ENCODE assay signal across 8 cellular contexts in the genomic region with DNA sequence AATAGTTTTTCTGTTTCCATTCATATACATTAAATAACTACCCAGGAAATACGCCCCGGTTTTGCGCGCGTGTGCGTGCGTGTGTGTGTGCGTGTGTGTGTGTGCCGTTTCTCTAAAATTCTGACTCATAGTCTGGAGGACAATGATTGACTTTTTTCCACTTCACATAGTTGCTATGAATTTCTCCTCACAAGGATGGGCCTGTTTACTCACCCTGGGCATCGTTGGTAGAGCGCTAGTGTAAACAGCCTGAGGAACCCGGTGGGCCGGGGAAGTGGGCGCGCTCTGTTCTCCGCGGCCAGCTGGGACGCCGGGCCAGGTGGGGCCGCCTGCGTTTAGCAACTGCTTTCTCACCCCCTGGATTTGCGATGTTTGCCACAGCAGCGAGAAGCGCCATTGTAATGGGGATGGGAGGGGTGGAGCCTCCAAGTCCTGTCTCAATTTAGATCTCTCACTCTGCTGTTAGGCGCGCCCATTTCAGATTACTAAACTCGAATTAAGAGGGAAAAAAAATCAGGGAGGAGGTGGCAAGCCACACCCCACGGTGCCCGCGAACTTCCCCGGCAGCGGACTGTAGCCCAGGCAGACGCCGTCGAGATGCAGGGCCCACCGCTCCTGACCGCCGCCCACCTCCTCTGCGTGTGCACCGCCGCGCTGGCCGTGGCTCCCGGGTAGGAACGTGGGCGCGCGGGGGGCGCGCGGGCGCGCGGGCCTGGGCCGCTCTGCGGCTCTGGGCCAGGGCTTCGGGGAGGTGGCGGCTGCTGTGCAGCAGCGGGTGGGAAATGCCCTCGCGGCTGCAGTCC. TPM values are rescaled to one million over a fixed set of nuclear protein-coding genes. Genes with fewer than 3 reads are reported as not detected.
DNase-seq lines count a peak whose midpoint lies in the region; ATAC-seq and TF ChIP-seq lines count a peak whose summit lies in the region.

Gene CD109 (plus strand): TSS at position 585 of the 803 bp plus-strand sequence. CDS start 13 bp downstream, at position 598.

- in situ Hi-C loops in gastrocnemius medialis (cut with MboI; ENCODE audit: low sequenced_read_pairs in 4 of 4), result no loop called here

- H3K27ac ChIP-seq in HUES64 (ENCODE audit: low read depth, low read length), result no peak within 1 kb of the TSS
- H3K27ac ChIP-seq in ascending aorta, result peak within 1 kb of the TSS; percentile 83 to 86
- peak within 1 kb of the TSS; percentile 17 to 58 (median 56) for H3K27ac ChIP-seq in gastrocnemius medialis

- peak; percentile 23 to 28 for TF ChIP-seq POLR2A in gastrocnemius medialis (IDR thresholded peaks at IDR 0.05)

- peaks cover 7% of the 10 kb centered on the region for H3K4me1 Mint-ChIP-seq in T-helper 17 cell

- peaks cover 71% of the 10 kb centered on the region for H3K27me3 Mint-ChIP-seq in T-helper 17 cell

- H3K27me3 ChIP-seq in HUES64 (ENCODE audit: insufficient read depth, low read length) (peaks cover 17% of the 10 kb centered on the region), ascending aorta (no peaks in the 10 kb centered on the region), gastrocnemius medialis (no peaks in the 10 kb centered on the region)

- intact Hi-C loops in ascending aorta (cut with DNase I), result loop anchor here (1.0 kb wide), 1 partner anchor 18 kb away; no protein-coding TSS in a partner anchor
- intact Hi-C loops in gastrocnemius medialis (cut with DNase I; ENCODE audit: low total_unique reads), result no loop called here

- H3K9me3 ChIP-seq in HUES64 (ENCODE audit: insufficient read depth, low read depth, low read length) (no peaks in the 10 kb centered on the region; the same call in 1 of the 2 replicates), T-helper 17 cell (ENCODE audit: control insufficient read depth, low read length, poor library complexity, severe bottlenecking) (no peaks in the 10 kb centered on the region), ascending aorta (no peaks in the 10 kb centered on the region), gastrocnemius medialis (no peaks in the 10 kb centered on the region)

- H3K9ac ChIP-seq in HUES64 (ENCODE audit: low read depth, low read length), result peak within 1 kb of the TSS; percentile 66

- H3K36me3 ChIP-seq in HUES64 (ENCODE audit: insufficient read depth, low read length) (no peaks in the 10 kb centered on the region), ascending aorta (no peaks in the 10 kb centered on the region), gastrocnemius medialis (no peaks in the 10 kb centered on the region)

- H3K4me3 Mint-ChIP-seq in T-helper 17 cell, result peak within 1 kb of the TSS; percentile 82

- H3K36me3 Mint-ChIP-seq in T-helper 17 cell (ENCODE audit: low read depth), result peaks cover 3% of the 10 kb centered on the region

- WGBS in HUES64, result 9% methylated on average over 61 of the region's 61 CpGs

- peak within 1 kb of the TSS; percentile 75 for H3K4me3 ChIP-seq in HUES64 (ENCODE audit: low read length)
- peak within 1 kb of the TSS; percentile 67 to 69 for H3K4me3 ChIP-seq in ascending aorta
- peak within 1 kb of the TSS; percentile 54 to 68 (median 59) for H3K4me3 ChIP-seq in gastrocnemius medialis

- 0 out of 2 replicates have a peak, but pooled peaks cover 9% of the 10 kb centered on the region for H3K4me1 ChIP-seq in HUES64 (ENCODE audit: insufficient read depth, low read length)
- peaks cover 5 to 12% of the 10 kb centered on the region in 2 donors for H3K4me1 ChIP-seq in ascending aorta
- peaks cover 0 to 5% of the 10 kb centered on the region in 2 donors for H3K4me1 ChIP-seq in gastrocnemius medialis

- peak; percentile 61 for ATAC-seq in GM21447 (IDR thresholded peaks at IDR 0.05; ENCODE audit: unreplicated experiment)
- ATAC-seq in T-helper 17 cell, result peak; percentile 72
- ATAC-seq in gastrocnemius medialis, result peak; percentile 62 to 63

- no peak for TF ChIP-seq CTCF in ascending aorta (IDR thresholded peaks at IDR 0.05)
- no peak for TF ChIP-seq CTCF in gastrocnemius medialis (IDR thresholded peaks at IDR 0.05 in 4 of 5, conservative IDR thresholded peaks at IDR 0.05 in 1 of 5)

- peak; percentile 35 for DNase-seq in D341Med (ENCODE audit: low spot score)
- peak in 2 of 3 donors; percentile 19 to 20 for DNase-seq in T-helper 17 cell
- DNase-seq in ascending aorta (ENCODE audit: low spot score in 2 of 2), result peak in 1 of 2 donors; percentile 66
- peak; percentile 47 for DNase-seq in iPS DF 19.7 (ENCODE audit: low read depth, low spot score)
- no peak for DNase-seq in gastrocnemius medialis
- no peak for DNase-seq in SKM-1 (lab: John Stamatoyannopoulos, UW; ENCODE audit: unreplicated experiment)

- H3K27ac Mint-ChIP-seq in T-helper 17 cell, result no peak within 1 kb of the TSS

RNA-seq across cellular contexts. Expression of gene CD109, which starts in this region (rescaled TPM):
- 1.4 TPM for polyA plus RNA-seq in HUES64 (2013, experiment 1 of 2)
- polyA plus RNA-seq in HUES64 (2013, experiment 2 of 2), result 1.5 TPM
- total RNA-seq in T-helper 17 cell (under 1 TPM; 0.30 to 0.83 TPM), ascending aorta (17.6 TPM), gastrocnemius medialis (1 to 10 TPM; 1.3 to 3.8 (median 2.8) TPM)

Comparison
In these comparisons a context has a peak if more than half of its experiments do, and no peak if none do; other contexts are left out.
1. Peak in DNase-seq and ATAC-seq in T-helper 17 cell; RNA of the gene not detected or under 1 TPM.
2. DNase-seq: peak in D341Med (single experiment) and iPS DF 19.7 (single experiment); none in gastrocnemius medialis (0 of 2) and SKM-1 (single experiment).
3. Peak in every context shown above with its lines, with median percentiles within 50 percentile points of each other: ATAC-seq and H3K4me3 ChIP-seq.